In the genomic region with DNA sequence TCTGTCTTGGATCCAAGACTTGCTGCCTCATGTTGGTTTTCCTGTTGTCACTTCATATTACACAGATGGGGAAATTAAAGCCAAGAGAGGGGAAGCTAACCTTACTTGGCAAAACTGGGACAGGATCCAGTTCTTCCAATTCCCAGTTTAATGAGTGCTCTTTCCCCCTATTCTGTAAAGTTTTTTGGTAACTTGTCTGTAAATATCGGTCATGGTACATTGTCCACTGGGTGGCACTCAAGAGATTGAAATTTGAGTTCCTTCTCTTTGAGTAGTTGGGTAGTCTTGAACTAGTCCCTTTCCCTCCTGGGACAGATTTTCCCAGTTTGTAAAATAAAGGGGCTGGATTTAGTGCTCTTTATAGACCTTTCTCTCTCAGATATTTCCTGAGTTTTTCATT, we compare ENCODE assay signal across 8 cellular contexts. TPM values are rescaled to one million over a fixed set of nuclear protein-coding genes. Genes with fewer than 3 reads are reported as not detected.
DNase-seq lines count a peak whose midpoint lies in the region; ATAC-seq, FAIRE-seq and TF ChIP-seq lines count a peak whose summit lies in the region.

No MANE protein-coding gene starts in this region.

- DNase-seq in A673 (ENCODE audit: low spot score) (peak; percentile 60), GM10266 (ENCODE audit: extremely low spot score) (peak; percentile 1), NCI-H82 (lab: John Stamatoyannopoulos, UW) (peak; percentile 52), endothelial cell of umbilical vein (ENCODE audit: low read depth, low spot score) (peak; percentile 62), pons (ENCODE audit: low spot score) (peak; percentile 20), omental fat pad (ENCODE audit: low spot score) (no peak), aorta (no peak)

- no peaks in the 10 kb centered on the region for H3K9me1 ChIP-seq in endothelial cell of umbilical vein (replicated peaks; ENCODE audit: control insufficient read depth, extremely low read depth, insufficient read depth, low read length)

- no peak overlapping the region for H3K4me2 ChIP-seq in endothelial cell of umbilical vein (ENCODE audit: insufficient read depth, low read length)

- H3K27ac ChIP-seq in A673 (ENCODE audit: low read depth, low read length, poor library complexity, severe bottlenecking) (no peak overlapping the region), endothelial cell of umbilical vein (ENCODE audit: insufficient read depth, low read depth, low read length) (no peak overlapping the region), aorta (ENCODE audit: low read depth in 1 of 2, low read length in 2 of 2) (no peak overlapping the region)

- H3K4me3 ChIP-seq in A673 (ENCODE audit: low read depth, low read length, poor library complexity, severe bottlenecking) (no peak overlapping the region), endothelial cell of umbilical vein (replicated peaks in 1 of 3; ENCODE audit: insufficient read depth in 1 of 3, low read depth in 1 of 3, low read length in 3 of 3) (no peak overlapping the region), aorta (ENCODE audit: low read length in 2 of 2) (no peak overlapping the region)

- BruUV-seq in A673 (replicated peaks; lab: Mats Ljungman, UMichigan): no TSS peak
- BruUV-seq in endothelial cell of umbilical vein (replicated peaks; lab: Mats Ljungman, UMichigan): no TSS peak

- intact Hi-C loops in A673 (cut with micrococcal nuclease; ENCODE audit: unreplicated experiment): no loop called here
- intact Hi-C loops in endothelial cell of umbilical vein (cut with micrococcal nuclease): loop anchor here (1.0 to 5.0 kb wide), 4 partner anchors 414 to 767 kb away; no protein-coding TSS in a partner anchor
- intact Hi-C loops in aorta (cut with DNase I): loop anchor here (5.0 to 10.0 kb wide), 2 partner anchors 412 to 414 kb away; a partner anchor contains a TSS

- no peak for ATAC-seq in HG02759 (IDR thresholded peaks at IDR 0.05; ENCODE audit: unreplicated experiment)
- no peak for ATAC-seq in omental fat pad (ENCODE audit: low FRiP score)
- no peak for ATAC-seq in aorta (ENCODE audit: low FRiP score)

- H3K36me3 ChIP-seq in A673 (ENCODE audit: insufficient read depth, low read length, poor library complexity, severe bottlenecking) (no peaks in the 10 kb centered on the region), endothelial cell of umbilical vein (ENCODE audit: control insufficient read depth in 2 of 2, extremely low read depth in 1 of 2, insufficient read depth in 2 of 2, low read length in 2 of 2) (no peaks in the 10 kb centered on the region), aorta (ENCODE audit: control insufficient read depth in 1 of 2, insufficient read depth in 2 of 2, low read length in 1 of 2) (no peaks in the 10 kb centered on the region)

- no peaks in the 10 kb centered on the region for H4K20me1 ChIP-seq in endothelial cell of umbilical vein (replicated peaks; ENCODE audit: control insufficient read depth, extremely low read depth, insufficient read depth, low read length)

- 0 to 14% methylated on average over 1 of the region's 1 CpG for WGBS in aorta, 2 donors

- POLR2A ChIA-PET in A673 (lab: Charles Lee; ENCODE audit: low non-redundant PET) (no interaction called here), endothelial cell of umbilical vein (lab: Charles Lee) (no interaction called here)

- H3K27me3 ChIP-seq in A673 (replicated peaks; ENCODE audit: insufficient read depth, low read depth, low read length, poor library complexity) (no peaks in the 10 kb centered on the region), endothelial cell of umbilical vein (ENCODE audit: control insufficient read depth in 2 of 2, insufficient read depth in 2 of 2, low read length in 2 of 2) (no peaks in the 10 kb centered on the region), aorta (ENCODE audit: control insufficient read depth in 1 of 2, insufficient read depth in 2 of 2, low read length in 1 of 2) (no peaks in the 10 kb centered on the region)

- H3K4me1 ChIP-seq in A673 (ENCODE audit: insufficient read depth, low read length, poor library complexity, severe bottlenecking): no peaks in the 10 kb centered on the region
- no peaks in the 10 kb centered on the region for H3K4me1 ChIP-seq in endothelial cell of umbilical vein (ENCODE audit: control insufficient read depth, extremely low read depth, insufficient read depth, low read length)
- no peaks in the 10 kb centered on the region for H3K4me1 ChIP-seq in aorta (ENCODE audit: control insufficient read depth in 1 of 2, insufficient read depth in 2 of 2, low read length in 2 of 2)

- CTCF ChIA-PET in A673 (lab: Charles Lee): no interaction called here
- CTCF ChIA-PET in endothelial cell of umbilical vein (lab: Charles Lee): interaction anchor here (0.7 to 2.4 kb wide), 15 partner anchors 11 to 767 kb away, joined by 3 to 17 read pairs (median 5); a partner anchor contains a TSS

- no peak for TF ChIP-seq POLR2A in endothelial cell of umbilical vein (IDR thresholded peaks at IDR 0.05; ENCODE audit: low read depth, low read length)

- dilution Hi-C loops in endothelial cell of umbilical vein (cut with MboI; ENCODE audit: extremely low pct_ligation_motif_present, low sequenced_read_pairs): no loop called here

- H3K9me3 ChIP-seq in A673 (ENCODE audit: low read depth, low read length, poor library complexity, severe bottlenecking): no peaks in the 10 kb centered on the region
- H3K9me3 ChIP-seq in endothelial cell of umbilical vein (replicated peaks; ENCODE audit: control insufficient read depth, insufficient read depth, low read length): no peaks in the 10 kb centered on the region
- no peaks in the 10 kb centered on the region for H3K9me3 ChIP-seq in aorta (ENCODE audit: control insufficient read depth, low read length)

- FAIRE-seq in endothelial cell of umbilical vein (lab: Jason Lieb, UNC): peak; percentile 85

- H2AFZ ChIP-seq in endothelial cell of umbilical vein (ENCODE audit: low read depth, low read length): no peak overlapping the region

- no peak overlapping the region for H3K9ac ChIP-seq in endothelial cell of umbilical vein (replicated peaks; ENCODE audit: extremely low read depth, insufficient read depth, low read length)

- H3K79me2 ChIP-seq in endothelial cell of umbilical vein (ENCODE audit: control insufficient read depth, insufficient read depth, low read length): no peaks in the 10 kb centered on the region

- peak; percentile 59 for TF ChIP-seq CTCF in A673 (conservative IDR thresholded peaks at IDR 0.05; ENCODE audit: low read depth, low read length)
- TF ChIP-seq CTCF in GM10266 (IDR thresholded peaks at IDR 0.05; ENCODE audit: control insufficient read depth, insufficient read depth, low read depth, missing control alignments): peak; percentile 18
- TF ChIP-seq CTCF in endothelial cell of umbilical vein (IDR thresholded peaks at IDR 0.05; ENCODE audit: extremely low read depth in 1 of 2, insufficient read depth in 1 of 2, low read depth in 1 of 2, low read length in 2 of 2): peak; percentile 22 to 25
- TF ChIP-seq CTCF in omental fat pad (IDR thresholded peaks at IDR 0.05): no peak

TF ChIP-seq in endothelial cell of umbilical vein, 7 proteins besides CTCF, POLR2A, EP300 and RAD21:
- TF ChIP-seq FOS (IDR thresholded peaks at IDR 0.05; ENCODE audit: borderline replicate concordance, insufficient read depth, low read length) (no peak), GATA2 (IDR thresholded peaks at IDR 0.05; ENCODE audit: insufficient read depth, insufficient read length, low read depth, low read length) (no peak), EZH2 (IDR thresholded peaks at IDR 0.05; ENCODE audit: borderline replicate concordance, low read depth, low read length, severe bottlenecking) (no peak), MYC (IDR thresholded peaks at IDR 0.05; ENCODE audit: low read depth, low read length) (no peak), JUN (IDR thresholded peaks at IDR 0.05; ENCODE audit: borderline replicate concordance, insufficient read depth, insufficient read length, low read depth) (no peak), POLR2AphosphoS5 (IDR thresholded peaks at IDR 0.05; ENCODE audit: insufficient read depth, low read depth, low read length) (no peak)
- TF ChIP-seq, protein P1, sequence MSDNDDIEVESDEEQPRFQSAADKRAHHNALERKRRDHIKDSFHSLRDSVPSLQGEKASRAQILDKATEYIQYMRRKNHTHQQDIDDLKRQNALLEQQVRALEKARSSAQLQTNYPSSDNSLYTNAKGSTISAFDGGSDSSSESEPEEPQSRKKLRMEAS (IDR thresholded peaks at IDR 0.05; ENCODE audit: insufficient read depth, insufficient read length): no peak

RNA-seq across cellular contexts. Expression of a gene that starts 12.4 kb away (rescaled TPM):
- 27.8 and 33.8 TPM in 2 replicates for total RNA-seq in A673 (2021)
- 24.3 and 35.5 TPM in 2 replicates for total RNA-seq in endothelial cell of umbilical vein
- 28.2 and 33.0 TPM in 2 replicates for polyA plus RNA-seq in endothelial cell of umbilical vein
- 40.1 and 46.0 TPM in 2 replicates for polyA plus RNA-seq in endothelial cell of umbilical vein (2011; cell fraction: cytosol; rRNA removed)
- polyA plus RNA-seq in endothelial cell of umbilical vein (2011; cell fraction: nucleus; rRNA removed): 62.7 and 67.8 TPM in 2 replicates
- polyA plus RNA-seq in endothelial cell of umbilical vein (2012): 34.1 and 39.3 TPM in 2 replicates
- 20.8 and 26.5 TPM in 2 replicates for polyA minus RNA-seq in endothelial cell of umbilical vein
- 15.6 TPM for polyA minus RNA-seq in endothelial cell of umbilical vein (2011; cell fraction: cytosol; rRNA and poly(A)+ RNA removed)
- 14.2 and 14.5 TPM in 2 replicates for polyA minus RNA-seq in endothelial cell of umbilical vein (2011; cell fraction: nucleus; rRNA and poly(A)+ RNA removed)
- total RNA-seq in omental fat pad: 10 to 100 TPM; 16.2 to 42.7 (median 24.0) TPM
- total RNA-seq in aorta: 10 to 100 TPM; 30.1 to 32.3 TPM
- polyA plus RNA-seq in aorta: 10 to 100 TPM; 14.0 to 51.8 TPM

RNA-seq across cellular contexts. Expression of a gene that starts 21.3 kb away (rescaled TPM):
- total RNA-seq in A673 (2021) (not detected in 2 replicates), endothelial cell of umbilical vein (not detected in 2 replicates), omental fat pad (not detected), aorta (not detected)
- polyA plus RNA-seq in endothelial cell of umbilical vein (not detected in 2 replicates), aorta (not detected)
- not detected in 2 replicates for polyA plus RNA-seq in endothelial cell of umbilical vein (2011; cell fraction: cytosol; rRNA removed)
- not detected in 2 replicates for polyA plus RNA-seq in endothelial cell of umbilical vein (2011; cell fraction: nucleus; rRNA removed)
- polyA plus RNA-seq in endothelial cell of umbilical vein (2012): not detected in 2 replicates
- not detected in 2 replicates for polyA minus RNA-seq in endothelial cell of umbilical vein
- polyA minus RNA-seq in endothelial cell of umbilical vein (2011; cell fraction: cytosol; rRNA and poly(A)+ RNA removed): not detected
- not detected in 2 replicates for polyA minus RNA-seq in endothelial cell of umbilical vein (2011; cell fraction: nucleus; rRNA and poly(A)+ RNA removed)

Comparison
In these comparisons a context has a peak if more than half of its experiments do, and no peak if none do; other contexts are left out.
1. DNase-seq: peak in A673 (single experiment), GM10266 (single experiment), NCI-H82 (single experiment), endothelial cell of umbilical vein (single experiment) and pons (single experiment); none in omental fat pad (single experiment) and aorta (0 of 2).
2. CTCF ChIP-seq: peak in A673 (single experiment), GM10266 (single experiment) and endothelial cell of umbilical vein (2 of 2); none in omental fat pad (0 of 3).